8 cellular contexts compared by ENCODE assay signal in the genomic region with DNA sequence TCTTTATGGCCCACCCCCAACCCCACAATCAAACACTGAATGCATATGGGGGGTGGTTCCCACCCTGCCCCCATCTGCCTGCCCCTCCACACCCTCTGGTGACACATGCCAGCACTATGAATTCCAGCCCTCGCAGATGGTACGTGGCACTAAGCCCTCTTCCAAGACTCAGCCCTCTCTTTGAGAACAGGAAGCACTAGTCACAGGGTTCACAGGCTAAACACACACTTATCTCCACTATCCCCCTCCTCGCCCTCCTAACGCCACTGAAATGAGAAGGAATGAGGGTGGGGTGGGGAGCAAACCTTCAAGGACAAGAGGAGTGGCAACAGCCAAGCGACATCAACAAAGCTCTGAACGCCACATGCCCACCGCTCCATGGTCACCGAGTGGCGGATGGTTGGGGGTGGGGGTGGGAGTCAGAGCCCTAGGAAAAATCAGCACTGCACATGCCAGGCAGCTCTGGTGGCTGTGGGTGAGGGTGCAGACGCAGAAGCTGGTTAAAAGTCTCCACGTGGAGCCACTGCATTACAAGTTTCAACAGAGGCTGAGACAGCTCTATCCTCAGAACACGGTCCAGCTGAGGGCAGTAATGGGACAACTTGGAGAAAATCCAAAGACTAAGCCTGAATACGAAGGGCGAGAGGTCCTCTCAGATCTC. TPM values are rescaled to one million over a fixed set of nuclear protein-coding genes. Genes with fewer than 3 reads are reported as not detected.
A peak's percentile ranks its signal among the peaks of the same experiment; 100 is the strongest.
DNase-seq lines count a peak whose midpoint lies in the region; ATAC-seq lines count a peak whose summit lies in the region.

No MANE protein-coding gene starts in this region.

- ATAC-seq in esophagus mucosa (peak; percentile 60), GM19463 (IDR thresholded peaks at IDR 0.05; ENCODE audit: unreplicated experiment) (no peak)

- DNase-seq in 8988T, result peak; percentile 56
- peak; percentile 91 to 93 for DNase-seq in NCI-H524 (lab: John Stamatoyannopoulos, UW)
- DNase-seq in mucosa of gallbladder (ENCODE audit: low spot score), result peak; percentile 61
- no peak for DNase-seq in SIG-M5 (lab: John Stamatoyannopoulos, UW)
- no peak for DNase-seq in activated CD4-positive, alpha-beta T cell treated with anti-CD3 and anti-CD28 coated beads, Interleukin-2, amount 50 U/mL, for 48 hours
- DNase-seq in NCI-H345 (lab: John Stamatoyannopoulos, UW), result no peak

RNA-seq across cellular contexts. Expression of a gene that starts 33.6 kb away (rescaled TPM):
- 22.6 TPM for total RNA-seq in esophagus mucosa
- total RNA-seq in mucosa of gallbladder, result 108 TPM

RNA-seq across cellular contexts. Expression of a gene that starts 37.4 kb away (rescaled TPM):
- 35.6 TPM for total RNA-seq in esophagus mucosa
- 34.4 TPM for total RNA-seq in mucosa of gallbladder

RNA-seq across cellular contexts. Expression of a gene that starts 57.6 kb away (rescaled TPM):
- total RNA-seq in esophagus mucosa, result 12.8 TPM
- 260 TPM for total RNA-seq in mucosa of gallbladder

Comparison
In these comparisons a context has a peak if more than half of its experiments do, and no peak if none do; other contexts are left out.
1. DNase-seq: peak in 8988T (single experiment), NCI-H524 (2 of 2) and mucosa of gallbladder (single experiment); none in SIG-M5 (single experiment), activated CD4-positive, alpha-beta T cell treated with anti-CD3 and anti-CD28 coated beads, Interleukin-2, amount 50 U/mL, for 48 hours (0 of 2) and NCI-H345 (single experiment).
2. RNA of a gene that starts 57.6 kb away (total RNA-seq): 260 TPM in mucosa of gallbladder (single experiment); 12.8 TPM in esophagus mucosa (single experiment); every median in the first group is over 10 times any median in the second.